Comparison of ENCODE assay signal across 27 cellular contexts in the genomic region with DNA sequence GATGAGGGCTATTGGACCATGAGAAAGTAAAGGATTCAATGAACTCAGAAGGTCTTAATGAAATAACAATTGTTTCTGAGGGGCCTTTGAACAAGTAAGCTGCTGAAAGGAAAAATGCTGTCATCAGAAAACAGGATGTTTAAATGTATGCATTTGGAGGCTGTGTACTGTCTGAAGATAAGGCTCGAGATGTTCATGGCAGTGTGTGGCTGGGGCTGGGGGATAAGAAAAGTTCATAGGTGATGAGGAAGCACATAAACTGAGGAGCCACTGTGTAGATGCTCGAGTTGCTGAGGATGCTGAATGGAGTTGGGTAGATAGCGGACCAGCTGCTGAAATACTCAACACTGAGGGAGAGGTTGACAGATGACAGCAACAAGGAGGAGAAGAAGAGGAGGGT. TPM values are rescaled to one million over a fixed set of nuclear protein-coding genes. Genes with fewer than 3 reads are reported as not detected.
A peak's percentile ranks its signal among the peaks of the same experiment; 100 is the strongest.
DNase-seq lines count a peak whose midpoint lies in the region; ATAC-seq and TF ChIP-seq lines count a peak whose summit lies in the region.
"Had no signal": no experiment of that assay in that cellular context is flagged by ENCODE, and none has a peak within 500 bp of the region (broad histone marks: within the 10 kb centered on the region; RNA-seq: fewer than 3 reads in every experiment).

No MANE protein-coding gene starts in this region.

- no peak for TF ChIP-seq CTCF in IMR-90 (conservative IDR thresholded peaks at IDR 0.05; ENCODE audit: low read depth, low read length)

- in situ Hi-C loops in IMR-90 (cut with MboI; ENCODE audit: low sequenced_read_pairs), result no loop called here

- H3K36me3 ChIP-seq in IMR-90 (ENCODE audit: control insufficient read depth, insufficient read depth, low read length) (peaks cover 8% of the 10 kb centered on the region), mesendoderm (ENCODE audit: control insufficient read depth, insufficient read depth, low read length) (no peaks in the 10 kb centered on the region), MG63 (peaks cover 57% of the 10 kb centered on the region)
- H3K36me3 ChIP-seq: BLaER1 treated with 17β-estradiol and CSF1 and Interleukin-3, amounts not matched to agents 10 nM and 100 nM; neutrophil; prostate gland had no signal

- H3K56ac ChIP-seq in IMR-90 (ENCODE audit: extremely low read depth, insufficient read depth, low read length) (no peak overlapping the region), mesendoderm (ENCODE audit: low read length) (no peak overlapping the region)

- H3K27ac ChIP-seq in IMR-90 (ENCODE audit: insufficient read depth, low read length), result no peak overlapping the region
- H3K27ac ChIP-seq in mesendoderm (ENCODE audit: low read depth, low read length), result no peak overlapping the region
- H3K27ac ChIP-seq: BLaER1 treated with 17β-estradiol and CSF1 and Interleukin-3, amounts not matched to agents 10 nM and 100 nM; HL-60; neutrophil; prostate gland; testis had no signal

- no peak overlapping the region for H2AFZ ChIP-seq in IMR-90 (replicated peaks; ENCODE audit: low read length, poor library complexity)

- no peak overlapping the region for H3K4me3 Mint-ChIP-seq in activated T-cell treated with anti-CD3 and anti-CD28 coated beads, Interleukin-2, amount 50 U/mL, for 72 hours
- H3K4me3 Mint-ChIP-seq in activated T-helper 17 cell treated with anti-CD3 and anti-CD28 coated beads, Interleukin-2, amount 50 U/mL, for 72 hours, result peak overlapping the region; percentile 3

- no peak for DNase-seq in activated T-cell treated with anti-CD3 and anti-CD28 coated beads, Interleukin-2, amount 50 U/mL, for 72 hours
- DNase-seq in activated T-cell treated with anti-CD3 and anti-CD28 coated beads, Interleukin-2, amount 50 U/mL, for 1 hour, result no peak
- DNase-seq in IMR-90 (no peak), mesendoderm (no peak), MG63 (no peak), NCI-H774 (lab: John Stamatoyannopoulos, UW) (no peak), cerebellum (ENCODE audit: low spot score) (no peak)
- DNase-seq: activated gamma-delta T cell; cerebellar nuclear complex; effector CD8-positive, alpha-beta T cell; islet precursor cell; NCI-H1417; NCI-H510A treated with DMSO at 0.1 percent for 48 hours; NK-92 treated with Interleukin-12 subunit alpha and Interleukin-12 subunit beta, amount 100 ng/mL, for 24 hours; SHP77 treated with DMSO at 0.1 percent for 48 hours; testis had no signal

- peak overlapping the region; percentile 66 for H3K27ac Mint-ChIP-seq in activated T-cell treated with anti-CD3 and anti-CD28 coated beads, Interleukin-2, amount 50 U/mL, for 72 hours
- H3K27ac Mint-ChIP-seq in activated T-helper 17 cell treated with anti-CD3 and anti-CD28 coated beads, Interleukin-2, amount 50 U/mL, for 72 hours, result peak overlapping the region; percentile 65

- H2AK5ac ChIP-seq in IMR-90 (ENCODE audit: low read depth, low read length) (no peak overlapping the region), mesendoderm (ENCODE audit: low read length) (no peak overlapping the region)

- H4K5ac ChIP-seq in IMR-90 (ENCODE audit: low read depth, low read length), result no peak overlapping the region
- no peak overlapping the region for H4K5ac ChIP-seq in mesendoderm (ENCODE audit: low read length)

- H2BK20ac ChIP-seq in IMR-90 (ENCODE audit: low read depth, low read length), result no peak overlapping the region

- no peak overlapping the region for H4K91ac ChIP-seq in IMR-90 (ENCODE audit: insufficient read depth, low read depth, low read length)

- H2BK15ac ChIP-seq in IMR-90 (ENCODE audit: low read depth, low read length) (no peak overlapping the region), mesendoderm (replicated peaks; ENCODE audit: low read depth) (no peak overlapping the region)

- ATAC-seq in activated T-cell treated with anti-CD3 and anti-CD28 coated beads, Interleukin-2, amount 50 U/mL, for 72 hours (replicated peaks in 1 of 2), result no peak
- ATAC-seq in IMR-90 (ENCODE audit: low read depth), result no peak
- ATAC-seq in activated T-helper 17 cell treated with anti-CD3 and anti-CD28 coated beads, Interleukin-2, amount 50 U/mL, for 72 hours (replicated peaks), result no peak
- ATAC-seq: esophagus mucosa, HepG2 had no signal

- TF ChIP-seq POLR2A in IMR-90 (IDR thresholded peaks at IDR 0.05; ENCODE audit: low read depth, low read length), result no peak

- POLR2A ChIA-PET in IMR-90 (lab: Charles Lee; ENCODE audit: unreplicated experiment), result no interaction called here

- 76% methylated on average over 2 of the region's 3 CpGs; no CpG with 5 or more reads in 1 of the 2 experiments for WGBS in IMR-90 (ENCODE audit: extremely low coverage in 2 of 2, insufficient read length in 1 of 2), 2 experiments
- no CpG with 5 or more reads among the region's 3 CpGs for WGBS in mesendoderm (ENCODE audit: extremely low coverage, insufficient coverage, low lambda C conversion rate)

- no peak overlapping the region for H2AK9ac ChIP-seq in IMR-90 (replicated peaks; ENCODE audit: low read depth, low read length, poor library complexity)

- dilution Hi-C loops in IMR-90 (cut with HindIII; ENCODE audit: low sequenced_read_pairs, unreplicated experiment), result loop anchor here (25.0 kb wide), 1 partner anchor 104 kb away; a partner anchor contains a TSS

- no peaks in the 10 kb centered on the region for H3K27me3 Mint-ChIP-seq in activated T-cell treated with anti-CD3 and anti-CD28 coated beads, Interleukin-2, amount 50 U/mL, for 72 hours (ENCODE audit: low read depth)
- no peaks in the 10 kb centered on the region for H3K27me3 Mint-ChIP-seq in activated T-helper 17 cell treated with anti-CD3 and anti-CD28 coated beads, Interleukin-2, amount 50 U/mL, for 72 hours

- H3K4me3 ChIP-seq in IMR-90 (ENCODE audit: insufficient read depth, low read depth, low read length) (no peak overlapping the region), mesendoderm (ENCODE audit: low read length) (no peak overlapping the region), MG63 (no peak overlapping the region)
- H3K4me3 ChIP-seq: BLaER1 treated with 17β-estradiol and CSF1 and Interleukin-3, amounts not matched to agents 10 nM and 100 nM; prostate gland; testis had no signal

- H4K20me1 ChIP-seq in IMR-90 (ENCODE audit: insufficient read depth, low read length), result no peaks in the 10 kb centered on the region; the same call in 1 of the 2 replicates
- H4K20me1 ChIP-seq: BLaER1 treated with 17β-estradiol and CSF1 and Interleukin-3, amounts not matched to agents 10 nM and 100 nM had no signal

- TSS peak; percentile 14 for BruUV-seq in IMR-90 (replicated peaks; lab: Mats Ljungman, UMichigan)

- H3K4me1 ChIP-seq in IMR-90 (ENCODE audit: control insufficient read depth, insufficient read depth, low read length) (peaks cover 2% of the 10 kb centered on the region), mesendoderm (ENCODE audit: control insufficient read depth, low read depth, low read length) (no peaks in the 10 kb centered on the region)
- H3K4me1 ChIP-seq: BLaER1 treated with 17β-estradiol and CSF1 and Interleukin-3, amounts not matched to agents 10 nM and 100 nM; prostate gland; testis had no signal

- H3K9me1 ChIP-seq in IMR-90 (ENCODE audit: insufficient read depth, low read length), result peaks cover 2% of the 10 kb centered on the region; the same call in 1 of the 2 replicates

- no peak overlapping the region for H3K9ac ChIP-seq in IMR-90 (ENCODE audit: low read depth, low read length)
- no peak overlapping the region for H3K9ac ChIP-seq in mesendoderm (ENCODE audit: low read length)
- H3K9ac ChIP-seq: BLaER1 treated with 17β-estradiol and CSF1 and Interleukin-3, amounts not matched to agents 10 nM and 100 nM had no signal

- H3K23ac ChIP-seq in IMR-90 (ENCODE audit: low read depth, low read length) (no peak overlapping the region), mesendoderm (ENCODE audit: low read length) (no peak overlapping the region)

- H2BK5ac ChIP-seq in IMR-90 (ENCODE audit: low read depth, low read length, poor library complexity, severe bottlenecking), result no peak overlapping the region
- no peak overlapping the region for H2BK5ac ChIP-seq in mesendoderm (ENCODE audit: low read length)

- no peak overlapping the region for H3K4me2 ChIP-seq in IMR-90 (ENCODE audit: low read depth, low read length)
- no peak overlapping the region for H3K4me2 ChIP-seq in mesendoderm (ENCODE audit: low read length)
- H3K4me2 ChIP-seq: BLaER1 treated with 17β-estradiol and CSF1 and Interleukin-3, amounts not matched to agents 10 nM and 100 nM had no signal

- H2BK120ac ChIP-seq in IMR-90 (ENCODE audit: low read depth, low read length) (no peak overlapping the region), mesendoderm (ENCODE audit: low read depth, low read length) (no peak overlapping the region)

- H3K36me3 Mint-ChIP-seq in activated T-cell treated with anti-CD3 and anti-CD28 coated beads, Interleukin-2, amount 50 U/mL, for 72 hours (ENCODE audit: insufficient read depth in 2 of 2), result peaks cover 24 to 48% of the 10 kb centered on the region in 2 donors
- H3K36me3 Mint-ChIP-seq in activated T-helper 17 cell treated with anti-CD3 and anti-CD28 coated beads, Interleukin-2, amount 50 U/mL, for 72 hours (ENCODE audit: low read depth), result peaks cover 90% of the 10 kb centered on the region

- TF ChIP-seq RAD21 in IMR-90 (IDR thresholded peaks at IDR 0.05; ENCODE audit: low read length), result no peak

- H3K79me1 ChIP-seq in IMR-90 (ENCODE audit: low read depth in 1 of 2, low read length in 2 of 2) (no peaks in the 10 kb centered on the region), mesendoderm (ENCODE audit: low read length) (no peaks in the 10 kb centered on the region)

- H4K8ac ChIP-seq in IMR-90 (ENCODE audit: low read depth in 2 of 2, low read length in 2 of 2) (no peak overlapping the region), mesendoderm (ENCODE audit: low read depth, low read length) (no peak overlapping the region)

- intact Hi-C loops in IMR-90 (cut with micrococcal nuclease), result no loop called here

- H3K27me3 ChIP-seq in IMR-90 (ENCODE audit: control insufficient read depth, insufficient read depth, low read length) (no peaks in the 10 kb centered on the region), mesendoderm (ENCODE audit: insufficient read depth, low read length, poor library complexity) (no peaks in the 10 kb centered on the region), MG63 (no peaks in the 10 kb centered on the region)
- H3K27me3 ChIP-seq: BLaER1 treated with 17β-estradiol and CSF1 and Interleukin-3, amounts not matched to agents 10 nM and 100 nM; neutrophil; testis had no signal

- H3K4ac ChIP-seq in IMR-90 (ENCODE audit: low read depth, low read length) (no peak overlapping the region), mesendoderm (ENCODE audit: low read depth, low read length) (no peak overlapping the region)

- H3K4me1 Mint-ChIP-seq in activated T-cell treated with anti-CD3 and anti-CD28 coated beads, Interleukin-2, amount 50 U/mL, for 72 hours (ENCODE audit: low read depth), result peaks cover 27% of the 10 kb centered on the region
- H3K4me1 Mint-ChIP-seq in activated T-helper 17 cell treated with anti-CD3 and anti-CD28 coated beads, Interleukin-2, amount 50 U/mL, for 72 hours, result peaks cover 41% of the 10 kb centered on the region

- H3K9me3 Mint-ChIP-seq in activated T-cell treated with anti-CD3 and anti-CD28 coated beads, Interleukin-2, amount 50 U/mL, for 72 hours, result no peaks in the 10 kb centered on the region
- no peaks in the 10 kb centered on the region for H3K9me3 Mint-ChIP-seq in activated T-helper 17 cell treated with anti-CD3 and anti-CD28 coated beads, Interleukin-2, amount 50 U/mL, for 72 hours

- H3K14ac ChIP-seq in IMR-90 (replicated peaks; ENCODE audit: low read depth, low read length), result no peak overlapping the region

- CTCF ChIA-PET in IMR-90 (lab: Yijun Ruan, JAX), result interaction anchor here (1.5 kb wide), 1 partner anchor 15 kb away, joined by 4 read pairs; no protein-coding TSS in a partner anchor

- no peaks in the 10 kb centered on the region for H3K79me2 ChIP-seq in mesendoderm (ENCODE audit: control insufficient read depth, insufficient read depth, low read length)

- no peaks in the 10 kb centered on the region; the same call in 1 of the 2 replicates for H3K9me3 ChIP-seq in IMR-90 (ENCODE audit: control insufficient read depth, insufficient read depth, low read length)
- H3K9me3 ChIP-seq in MG63, result peaks cover 3% of the 10 kb centered on the region
- H3K9me3 ChIP-seq: neutrophil, prostate gland, testis had no signal

- H3K18ac ChIP-seq in IMR-90 (ENCODE audit: low read depth, low read length) (no peak overlapping the region), mesendoderm (ENCODE audit: low read length) (peak overlapping the region; percentile 39)

RNA-seq across cellular contexts. Expression of a gene that starts 17.8 kb away (rescaled TPM):
- total RNA-seq in activated T-cell treated with anti-CD3 and anti-CD28 coated beads, Interleukin-2, amount 50 U/mL, for 72 hours, result 10 to 100 TPM; 40.5 to 41.5 TPM
- 7.3 and 8.3 TPM in 2 replicates for total RNA-seq in IMR-90 (2012; rRNA removed)
- polyA plus RNA-seq in IMR-90 (2012; rRNA removed), result 12.2 and 15.7 TPM in 2 replicates
- polyA plus RNA-seq in IMR-90 (2012; cell fraction: cytosol; rRNA removed), result 5.9 and 6.6 TPM in 2 replicates
- 4.0 and 16.7 TPM in 2 replicates for polyA plus RNA-seq in IMR-90 (2012; cell fraction: nucleus; rRNA removed; ENCODE audit: low replicate concordance)
- total RNA-seq in activated T-helper 17 cell treated with anti-CD3 and anti-CD28 coated beads, Interleukin-2, amount 50 U/mL, for 72 hours, result 10 to 100 TPM; 26.6 to 33.0 TPM
- 8.5 TPM for polyA plus RNA-seq in mesendoderm (2013, experiment 1 of 2)
- 8.4 TPM for polyA plus RNA-seq in mesendoderm (2013, experiment 2 of 2)
- 22.9 and 30.2 TPM in 2 replicates for total RNA-seq in MG63 (2014; rRNA removed; shearing (Covaris generic); ENCODE audit: low replicate concordance)
- 11.0 TPM for total RNA-seq in cerebellum

RNA-seq across cellular contexts. Expression of a gene that starts 38.0 kb away (rescaled TPM):
- total RNA-seq in activated T-cell treated with anti-CD3 and anti-CD28 coated beads, Interleukin-2, amount 50 U/mL, for 72 hours, result under 1 TPM in 1 of 2 donors, not detected in 1; 0.25 TPM
- total RNA-seq in IMR-90 (2012; rRNA removed) (not detected in 2 replicates), cerebellum (not detected)
- not detected in 2 replicates for polyA plus RNA-seq in IMR-90 (2012; rRNA removed)
- polyA plus RNA-seq in IMR-90 (2012; cell fraction: cytosol; rRNA removed), result not detected in 2 replicates
- not detected in 2 replicates for polyA plus RNA-seq in IMR-90 (2012; cell fraction: nucleus; rRNA removed; ENCODE audit: low replicate concordance)
- total RNA-seq in activated T-helper 17 cell treated with anti-CD3 and anti-CD28 coated beads, Interleukin-2, amount 50 U/mL, for 72 hours, result not detected
- polyA plus RNA-seq in mesendoderm (2013, experiment 1 of 2), result not detected
- not detected for polyA plus RNA-seq in mesendoderm (2013, experiment 2 of 2)
- not detected in 2 replicates for total RNA-seq in MG63 (2014; rRNA removed; shearing (Covaris generic); ENCODE audit: low replicate concordance)
- total RNA-seq: frontal cortex, HepG2, M059J, mucosa of gallbladder, prostate gland, testis had no signal
- polyA plus RNA-seq: HepG2, liver had no signal

RNA-seq across cellular contexts. Expression of a gene that starts 51.9 kb away (rescaled TPM):
- total RNA-seq in activated T-cell treated with anti-CD3 and anti-CD28 coated beads, Interleukin-2, amount 50 U/mL, for 72 hours, result 1 to 10 TPM; 2.1 to 4.4 TPM
- not detected in 2 replicates for total RNA-seq in IMR-90 (2012; rRNA removed)
- polyA plus RNA-seq in IMR-90 (2012; rRNA removed), result not detected in 2 replicates
- 0.03 TPM in 1 of 2 replicates, not detected in the other for polyA plus RNA-seq in IMR-90 (2012; cell fraction: cytosol; rRNA removed)
- polyA plus RNA-seq in IMR-90 (2012; cell fraction: nucleus; rRNA removed; ENCODE audit: low replicate concordance), result not detected in 2 replicates
- total RNA-seq in activated T-helper 17 cell treated with anti-CD3 and anti-CD28 coated beads, Interleukin-2, amount 50 U/mL, for 72 hours, result 1 to 10 TPM; 3.9 to 5.6 TPM
- polyA plus RNA-seq in mesendoderm (2013, experiment 1 of 2), result 0.63 TPM
- 0.55 TPM for polyA plus RNA-seq in mesendoderm (2013, experiment 2 of 2)
- total RNA-seq in MG63 (2014; rRNA removed; shearing (Covaris generic); ENCODE audit: low replicate concordance), result not detected in 2 replicates
- total RNA-seq in cerebellum, result not detected
- total RNA-seq: HepG2, liver, M059J had no signal
- polyA plus RNA-seq: HepG2 had no signal

RNA-seq across cellular contexts. Expression of a gene that starts 59.9 kb away (rescaled TPM):
- total RNA-seq in activated T-cell treated with anti-CD3 and anti-CD28 coated beads, Interleukin-2, amount 50 U/mL, for 72 hours, result 10 to 100 TPM in 1 of 2 donors, 1 to 10 TPM in 1; 1.8 to 10.3 TPM
- total RNA-seq in IMR-90 (2012; rRNA removed), result not detected in 2 replicates
- not detected in 2 replicates for polyA plus RNA-seq in IMR-90 (2012; rRNA removed)
- polyA plus RNA-seq in IMR-90 (2012; cell fraction: cytosol; rRNA removed), result not detected in 2 replicates
- polyA plus RNA-seq in IMR-90 (2012; cell fraction: nucleus; rRNA removed; ENCODE audit: low replicate concordance), result not detected in 2 replicates
- total RNA-seq in activated T-helper 17 cell treated with anti-CD3 and anti-CD28 coated beads, Interleukin-2, amount 50 U/mL, for 72 hours, result 10 to 100 TPM; 39.5 to 55.2 TPM
- polyA plus RNA-seq in mesendoderm (2013, experiment 1 of 2), result 0.25 TPM
- polyA plus RNA-seq in mesendoderm (2013, experiment 2 of 2), result 0.25 TPM
- total RNA-seq in MG63 (2014; rRNA removed; shearing (Covaris generic); ENCODE audit: low replicate concordance), result 0.63 TPM in 1 of 2 replicates, not detected in the other
- total RNA-seq in cerebellum, result 0.18 TPM
- total RNA-seq: M059J had no signal
